In the genomic region with DNA sequence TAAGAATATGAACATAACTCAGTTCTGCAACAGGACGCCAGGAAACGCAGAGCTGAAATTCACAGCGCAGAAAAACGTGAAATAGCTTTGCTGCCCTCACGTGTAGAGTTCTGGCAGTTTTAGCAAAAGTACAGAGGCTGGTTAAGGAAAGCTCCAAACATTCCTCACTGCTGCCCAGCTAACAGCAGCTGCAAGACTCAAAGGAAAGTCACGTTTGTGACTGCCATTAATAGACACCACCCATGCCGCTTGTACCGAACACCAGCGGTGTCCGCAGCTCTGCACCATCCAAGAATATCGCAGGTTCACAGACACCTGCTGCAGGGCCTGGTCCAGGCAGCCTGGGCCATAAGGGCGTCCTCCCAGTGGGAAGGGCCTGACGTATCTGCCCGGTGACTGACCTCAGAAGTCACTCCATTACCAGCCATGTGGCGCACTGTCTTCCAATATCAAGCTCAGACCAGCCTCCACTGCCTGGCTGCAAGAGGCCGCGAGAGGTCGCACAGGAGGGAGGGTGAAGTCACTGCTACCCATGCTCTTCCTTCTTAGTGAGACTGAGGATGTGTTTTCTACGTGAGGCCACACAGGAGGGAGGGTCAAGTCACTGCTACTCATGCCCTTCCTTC, we compare ENCODE assay signal across 1 cellular context.
TF ChIP-seq lines count a peak whose summit lies in the region.

No MANE protein-coding gene starts in this region.

TF ChIP-seq in H1, 55 proteins besides CTCF, POLR2A, EP300 and RAD21:
- TF ChIP-seq, protein P1, sequence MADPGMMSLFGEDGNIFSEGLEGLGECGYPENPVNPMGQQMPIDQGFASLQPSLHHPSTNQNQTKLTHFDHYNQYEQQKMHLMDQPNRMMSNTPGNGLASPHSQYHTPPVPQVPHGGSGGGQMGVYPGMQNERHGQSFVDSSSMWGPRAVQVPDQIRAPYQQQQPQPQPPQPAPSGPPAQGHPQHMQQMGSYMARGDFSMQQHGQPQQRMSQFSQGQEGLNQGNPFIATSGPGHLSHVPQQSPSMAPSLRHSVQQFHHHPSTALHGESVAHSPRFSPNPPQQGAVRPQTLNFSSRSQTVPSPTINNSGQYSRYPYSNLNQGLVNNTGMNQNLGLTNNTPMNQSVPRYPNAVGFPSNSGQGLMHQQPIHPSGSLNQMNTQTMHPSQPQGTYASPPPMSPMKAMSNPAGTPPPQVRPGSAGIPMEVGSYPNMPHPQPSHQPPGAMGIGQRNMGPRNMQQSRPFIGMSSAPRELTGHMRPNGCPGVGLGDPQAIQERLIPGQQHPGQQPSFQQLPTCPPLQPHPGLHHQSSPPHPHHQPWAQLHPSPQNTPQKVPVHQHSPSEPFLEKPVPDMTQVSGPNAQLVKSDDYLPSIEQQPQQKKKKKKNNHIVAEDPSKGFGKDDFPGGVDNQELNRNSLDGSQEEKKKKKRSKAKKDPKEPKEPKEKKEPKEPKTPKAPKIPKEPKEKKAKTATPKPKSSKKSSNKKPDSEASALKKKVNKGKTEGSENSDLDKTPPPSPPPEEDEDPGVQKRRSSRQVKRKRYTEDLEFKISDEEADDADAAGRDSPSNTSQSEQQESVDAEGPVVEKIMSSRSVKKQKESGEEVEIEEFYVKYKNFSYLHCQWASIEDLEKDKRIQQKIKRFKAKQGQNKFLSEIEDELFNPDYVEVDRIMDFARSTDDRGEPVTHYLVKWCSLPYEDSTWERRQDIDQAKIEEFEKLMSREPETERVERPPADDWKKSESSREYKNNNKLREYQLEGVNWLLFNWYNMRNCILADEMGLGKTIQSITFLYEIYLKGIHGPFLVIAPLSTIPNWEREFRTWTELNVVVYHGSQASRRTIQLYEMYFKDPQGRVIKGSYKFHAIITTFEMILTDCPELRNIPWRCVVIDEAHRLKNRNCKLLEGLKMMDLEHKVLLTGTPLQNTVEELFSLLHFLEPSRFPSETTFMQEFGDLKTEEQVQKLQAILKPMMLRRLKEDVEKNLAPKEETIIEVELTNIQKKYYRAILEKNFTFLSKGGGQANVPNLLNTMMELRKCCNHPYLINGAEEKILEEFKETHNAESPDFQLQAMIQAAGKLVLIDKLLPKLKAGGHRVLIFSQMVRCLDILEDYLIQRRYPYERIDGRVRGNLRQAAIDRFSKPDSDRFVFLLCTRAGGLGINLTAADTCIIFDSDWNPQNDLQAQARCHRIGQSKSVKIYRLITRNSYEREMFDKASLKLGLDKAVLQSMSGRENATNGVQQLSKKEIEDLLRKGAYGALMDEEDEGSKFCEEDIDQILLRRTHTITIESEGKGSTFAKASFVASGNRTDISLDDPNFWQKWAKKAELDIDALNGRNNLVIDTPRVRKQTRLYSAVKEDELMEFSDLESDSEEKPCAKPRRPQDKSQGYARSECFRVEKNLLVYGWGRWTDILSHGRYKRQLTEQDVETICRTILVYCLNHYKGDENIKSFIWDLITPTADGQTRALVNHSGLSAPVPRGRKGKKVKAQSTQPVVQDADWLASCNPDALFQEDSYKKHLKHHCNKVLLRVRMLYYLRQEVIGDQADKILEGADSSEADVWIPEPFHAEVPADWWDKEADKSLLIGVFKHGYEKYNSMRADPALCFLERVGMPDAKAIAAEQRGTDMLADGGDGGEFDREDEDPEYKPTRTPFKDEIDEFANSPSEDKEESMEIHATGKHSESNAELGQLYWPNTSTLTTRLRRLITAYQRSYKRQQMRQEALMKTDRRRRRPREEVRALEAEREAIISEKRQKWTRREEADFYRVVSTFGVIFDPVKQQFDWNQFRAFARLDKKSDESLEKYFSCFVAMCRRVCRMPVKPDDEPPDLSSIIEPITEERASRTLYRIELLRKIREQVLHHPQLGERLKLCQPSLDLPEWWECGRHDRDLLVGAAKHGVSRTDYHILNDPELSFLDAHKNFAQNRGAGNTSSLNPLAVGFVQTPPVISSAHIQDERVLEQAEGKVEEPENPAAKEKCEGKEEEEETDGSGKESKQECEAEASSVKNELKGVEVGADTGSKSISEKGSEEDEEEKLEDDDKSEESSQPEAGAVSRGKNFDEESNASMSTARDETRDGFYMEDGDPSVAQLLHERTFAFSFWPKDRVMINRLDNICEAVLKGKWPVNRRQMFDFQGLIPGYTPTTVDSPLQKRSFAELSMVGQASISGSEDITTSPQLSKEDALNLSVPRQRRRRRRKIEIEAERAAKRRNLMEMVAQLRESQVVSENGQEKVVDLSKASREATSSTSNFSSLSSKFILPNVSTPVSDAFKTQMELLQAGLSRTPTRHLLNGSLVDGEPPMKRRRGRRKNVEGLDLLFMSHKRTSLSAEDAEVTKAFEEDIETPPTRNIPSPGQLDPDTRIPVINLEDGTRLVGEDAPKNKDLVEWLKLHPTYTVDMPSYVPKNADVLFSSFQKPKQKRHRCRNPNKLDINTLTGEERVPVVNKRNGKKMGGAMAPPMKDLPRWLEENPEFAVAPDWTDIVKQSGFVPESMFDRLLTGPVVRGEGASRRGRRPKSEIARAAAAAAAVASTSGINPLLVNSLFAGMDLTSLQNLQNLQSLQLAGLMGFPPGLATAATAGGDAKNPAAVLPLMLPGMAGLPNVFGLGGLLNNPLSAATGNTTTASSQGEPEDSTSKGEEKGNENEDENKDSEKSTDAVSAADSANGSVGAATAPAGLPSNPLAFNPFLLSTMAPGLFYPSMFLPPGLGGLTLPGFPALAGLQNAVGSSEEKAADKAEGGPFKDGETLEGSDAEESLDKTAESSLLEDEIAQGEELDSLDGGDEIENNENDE (IDR thresholded peaks at IDR 0.05; ENCODE audit: insufficient replicate concordance, low read length), result no peak
- TF ChIP-seq NANOG (IDR thresholded peaks at IDR 0.05; ENCODE audit: insufficient read depth, low read depth, low read length, poor library complexity, severe bottlenecking) (no peak), POLR2AphosphoS5 (IDR thresholded peaks at IDR 0.05; ENCODE audit: low read depth, low read length) (0 out of 2 replicates have a peak, but pooled peaks have one; percentile 11), RXRA (IDR thresholded peaks at IDR 0.05; ENCODE audit: insufficient read depth, low read depth, low read length) (no peak), SRF (IDR thresholded peaks at IDR 0.05; ENCODE audit: low read depth, low read length) (no peak), JUND (IDR thresholded peaks at IDR 0.05; ENCODE audit: low read length) (no peak)
